In the genomic region with DNA sequence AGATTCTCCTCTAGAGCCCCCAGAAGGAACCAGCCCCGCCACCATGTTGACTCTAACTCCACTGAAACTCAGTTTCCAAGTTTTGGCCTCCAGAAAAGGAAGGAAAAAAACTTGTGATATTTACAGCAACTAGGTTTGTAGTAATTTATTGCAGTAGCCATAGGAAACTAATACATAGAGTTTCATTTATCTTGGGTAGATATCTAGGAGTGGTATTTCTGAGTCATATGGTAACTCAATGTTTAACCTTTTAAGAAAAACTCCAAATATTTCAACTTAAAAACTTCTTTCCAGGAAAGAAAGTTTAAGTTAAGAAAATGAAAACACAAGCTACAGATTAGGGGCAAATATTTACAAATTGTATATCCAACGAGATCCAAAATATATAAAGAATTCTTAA, we compare ENCODE assay signal across 28 cellular contexts.
DNase-seq lines count a peak whose midpoint lies in the region; ATAC-seq, FAIRE-seq and TF ChIP-seq lines count a peak whose summit lies in the region.
"Had no signal": no experiment of that assay in that cellular context is flagged by ENCODE, and none has a peak within 500 bp of the region (broad histone marks: within the 10 kb centered on the region; RNA-seq: fewer than 3 reads in every experiment).

No MANE protein-coding gene starts in this region.

- H3K27me3 Mint-ChIP-seq in HFFc6 (ENCODE audit: insufficient read depth) (peaks cover 1% of the 10 kb centered on the region; the same call in 1 of the 2 replicates), astrocyte (ENCODE audit: low read depth, unreplicated experiment) (no peaks in the 10 kb centered on the region)
- H3K27me3 Mint-ChIP-seq: CD4-positive, alpha-beta memory T cell had no signal

- H3K36me3 Mint-ChIP-seq in HFFc6 (ENCODE audit: low read depth) (peaks cover 25% of the 10 kb centered on the region), astrocyte (ENCODE audit: low read depth, unreplicated experiment) (peaks cover 9% of the 10 kb centered on the region)
- H3K36me3 Mint-ChIP-seq: CD14-positive monocyte; CD4-positive, alpha-beta memory T cell; CD4-positive, CD25-positive, alpha-beta regulatory T cell; CD8-positive, alpha-beta memory T cell had no signal

- WGBS in testis, 2 donors, result 93 to 94% methylated on average over 2 of the region's 2 CpGs

- peaks cover 12% of the 10 kb centered on the region for H3K4me1 ChIP-seq in PC-3 (ENCODE audit: insufficient read depth, low read length)
- no peaks in the 10 kb centered on the region for H3K4me1 ChIP-seq in astrocyte (ENCODE audit: insufficient read depth, low read length)
- H3K4me1 ChIP-seq in testis, result no peaks in the 10 kb centered on the region
- H3K4me1 ChIP-seq: BE2C, BLaER1 had no signal

- H3K4me3 Mint-ChIP-seq in HFFc6 (no peak overlapping the region), astrocyte (ENCODE audit: unreplicated experiment) (no peak overlapping the region)
- H3K4me3 Mint-ChIP-seq: CD14-positive monocyte; CD4-positive, alpha-beta memory T cell; CD4-positive, CD25-positive, alpha-beta regulatory T cell; CD8-positive, alpha-beta memory T cell had no signal

- no TSS peak for BruUV-seq in PC-3 (replicated peaks; lab: Mats Ljungman, UMichigan)

- H3K79me2 ChIP-seq in PC-3 (ENCODE audit: low read length), result no peaks in the 10 kb centered on the region
- H3K79me2 ChIP-seq in astrocyte (ENCODE audit: insufficient read depth, low read length), result no peaks in the 10 kb centered on the region

- peaks cover 9% of the 10 kb centered on the region; the same call in 1 of the 2 replicates for H3K9me3 Mint-ChIP-seq in HFFc6
- peaks cover 3% of the 10 kb centered on the region for H3K9me3 Mint-ChIP-seq in astrocyte (ENCODE audit: unreplicated experiment)

- H2AFZ ChIP-seq in PC-3 (ENCODE audit: low read length) (no peak overlapping the region), astrocyte (ENCODE audit: low read depth, low read length) (no peak overlapping the region)

- H3K4me2 ChIP-seq in PC-3 (ENCODE audit: low read length) (peak overlapping the region; percentile 0; the same call in 1 of the 2 replicates), astrocyte (ENCODE audit: low read length) (no peak overlapping the region)
- H3K4me2 ChIP-seq: BLaER1 had no signal

- H3K9ac ChIP-seq in PC-3 (ENCODE audit: low read length) (no peak overlapping the region), astrocyte (ENCODE audit: low read length) (no peak overlapping the region)
- H3K9ac ChIP-seq: BLaER1 had no signal

- H3K4me3 ChIP-seq in PC-3 (ENCODE audit: low read length) (no peak overlapping the region), astrocyte (ENCODE audit: insufficient read depth, low read depth, low read length) (no peak overlapping the region), fibroblast of the aortic adventitia (ENCODE audit: low read depth, low read length) (no peak overlapping the region), testis (no peak overlapping the region)
- H3K4me3 ChIP-seq: BLaER1, GM12878 had no signal

- H3K4me1 Mint-ChIP-seq in HFFc6 (ENCODE audit: low read depth), result peaks cover 26% of the 10 kb centered on the region
- H3K4me1 Mint-ChIP-seq in astrocyte (ENCODE audit: low read depth, unreplicated experiment), result no peaks in the 10 kb centered on the region
- H3K4me1 Mint-ChIP-seq: CD14-positive monocyte; CD4-positive, alpha-beta memory T cell; CD4-positive, CD25-positive, alpha-beta regulatory T cell; CD8-positive, alpha-beta memory T cell had no signal

- TF ChIP-seq POLR2A in testis (IDR thresholded peaks at IDR 0.05) (no peak), GM12891 (IDR thresholded peaks at IDR 0.05; ENCODE audit: low read depth, low read length) (no peak)

- H3K27me3 ChIP-seq in PC-3 (ENCODE audit: low read length) (no peaks in the 10 kb centered on the region), astrocyte (ENCODE audit: insufficient read depth, low read length) (no peaks in the 10 kb centered on the region), testis (no peaks in the 10 kb centered on the region)
- H3K27me3 ChIP-seq: BE2C, BLaER1 had no signal

- DNase-seq in HFFc6 (no peak), PC-3 (peak; percentile 50), astrocyte (ENCODE audit: low read depth) (peak; percentile 34), fibroblast of the aortic adventitia (ENCODE audit: low read depth) (peak; percentile 28), GM10248 (ENCODE audit: extremely low spot score) (no peak), testis (no peak), GM12891 (ENCODE audit: insufficient read length, low spot score) (no peak)
- no peak for DNase-seq in activated CD4-positive, alpha-beta T cell treated with anti-CD3 and anti-CD28 coated beads for 48 hours
- DNase-seq: 8988T; ACHN; BE2C; C1 segment of cervical spinal cord; CD4-positive, alpha-beta memory T cell; CD4-positive, CD25-positive, alpha-beta regulatory T cell; CD8-positive, alpha-beta memory T cell; COR-L47; DMS 273 treated with DMSO at 0.1 percent for 48 hours; DMS153; DMS53; DMS79; DND-41; GF-D8 had no signal

- H3K9me2 ChIP-seq in PC-3 (replicated peaks; ENCODE audit: low read length), result peaks cover 3% of the 10 kb centered on the region; the same call in 1 of the 2 replicates

- H3K27ac ChIP-seq in PC-3 (ENCODE audit: low read length) (no peak overlapping the region), astrocyte (ENCODE audit: low read depth, low read length) (no peak overlapping the region), testis (no peak overlapping the region)
- H3K27ac ChIP-seq: BLaER1 had no signal

- H3K9me3 ChIP-seq in PC-3 (ENCODE audit: low read length) (peaks cover 8% of the 10 kb centered on the region; the same call in 1 of the 2 replicates), astrocyte (ENCODE audit: insufficient read depth, low read depth, low read length) (no peaks in the 10 kb centered on the region), testis (no peaks in the 10 kb centered on the region)
- H3K9me3 ChIP-seq: BE2C, BLaER1 had no signal

- peak; percentile 67 for ATAC-seq in PC-3
- ATAC-seq: GM12878 had no signal

- no peaks in the 10 kb centered on the region for H4K20me1 ChIP-seq in PC-3 (ENCODE audit: low read length)
- H4K20me1 ChIP-seq in astrocyte (ENCODE audit: insufficient read depth, low read length), result no peaks in the 10 kb centered on the region
- H4K20me1 ChIP-seq: BLaER1 had no signal

- CTCF ChIA-PET in PC-3 (lab: Charles Lee), result no interaction called here
- CTCF ChIA-PET in GM10248 (lab: Yijun Ruan, JAX), result no interaction called here

- no peak for TF ChIP-seq CTCF in HFFc6 (IDR thresholded peaks at IDR 0.05)
- TF ChIP-seq CTCF in PC-3 (conservative IDR thresholded peaks at IDR 0.05; ENCODE audit: low read depth, low read length), result no peak
- no peak for TF ChIP-seq CTCF in astrocyte (IDR thresholded peaks at IDR 0.05; ENCODE audit: insufficient read depth, low read depth, low read length)
- no peak for TF ChIP-seq CTCF in fibroblast of the aortic adventitia (IDR thresholded peaks at IDR 0.05; ENCODE audit: insufficient read depth, low read length)
- TF ChIP-seq CTCF in GM10248 (IDR thresholded peaks at IDR 0.05; ENCODE audit: control extremely low read depth, extremely low read depth, low read depth, missing control alignments), result no peak
- TF ChIP-seq CTCF in testis (IDR thresholded peaks at IDR 0.05), result no peak

- FAIRE-seq in astrocyte (lab: Jason Lieb, UNC) (no peak), GM12891 (lab: Jason Lieb, UNC) (no peak)
- FAIRE-seq: A204.1, G401.6, GM12878, GM19239 had no signal

- POLR2A ChIA-PET in PC-3 (lab: Charles Lee; ENCODE audit: unreplicated experiment) (no interaction called here), GM10248 (lab: Yijun Ruan, JAX) (no interaction called here)

- H3K27ac Mint-ChIP-seq in HFFc6, result peak overlapping the region; percentile 58
- no peak overlapping the region for H3K27ac Mint-ChIP-seq in astrocyte (ENCODE audit: unreplicated experiment)
- H3K27ac Mint-ChIP-seq: CD14-positive monocyte; CD4-positive, alpha-beta memory T cell; CD4-positive, CD25-positive, alpha-beta regulatory T cell; CD8-positive, alpha-beta memory T cell had no signal

- intact Hi-C loops in PC-3 (cut with micrococcal nuclease) (loop anchor here (1.0 to 5.0 kb wide), 2 partner anchors 13 to 51 kb away; no protein-coding TSS in a partner anchor), testis (cut with DNase I; ENCODE audit: low total_unique reads) (no loop called here)

- no peaks in the 10 kb centered on the region for H3F3A ChIP-seq in PC-3 (ENCODE audit: low read length, unreplicated experiment)

- H3K36me3 ChIP-seq in PC-3 (ENCODE audit: low read depth, low read length) (no peaks in the 10 kb centered on the region; the same call in 1 of the 2 replicates), astrocyte (ENCODE audit: insufficient read depth, low read length) (no peaks in the 10 kb centered on the region), testis (ENCODE audit: low read depth, missing control alignments) (no peaks in the 10 kb centered on the region)
- H3K36me3 ChIP-seq: BE2C, BLaER1 had no signal

TF ChIP-seq in GM12891, 5 proteins besides CTCF, POLR2A, EP300 and RAD21:
- TF ChIP-seq POLR2AphosphoS5 (IDR thresholded peaks at IDR 0.05; ENCODE audit: low read depth, low read length) (no peak), PAX5 (IDR thresholded peaks at IDR 0.05; ENCODE audit: insufficient read depth, low read length, severe bottlenecking) (no peak), POU2F2 (IDR thresholded peaks at IDR 0.05; ENCODE audit: low read depth, low read length) (no peak), TAF1 (IDR thresholded peaks at IDR 0.05; ENCODE audit: low read depth, low read length) (no peak), SPI1 (IDR thresholded peaks at IDR 0.05; ENCODE audit: low read depth, low read length) (no peak)

Comparison
In these comparisons a context has a peak if more than half of its experiments do, and no peak if none do; other contexts are left out.
1. DNase-seq: peak in PC-3 (single experiment), astrocyte (single experiment) and fibroblast of the aortic adventitia (single experiment); none in HFFc6 (single experiment), GM10248 (single experiment), testis (single experiment), activated CD4-positive, alpha-beta T cell treated with anti-CD3 and anti-CD28 coated beads for 48 hours (single experiment) and GM12891 (single experiment).